Comparison of ENCODE assay signal across 9 cellular contexts in the genomic region with DNA sequence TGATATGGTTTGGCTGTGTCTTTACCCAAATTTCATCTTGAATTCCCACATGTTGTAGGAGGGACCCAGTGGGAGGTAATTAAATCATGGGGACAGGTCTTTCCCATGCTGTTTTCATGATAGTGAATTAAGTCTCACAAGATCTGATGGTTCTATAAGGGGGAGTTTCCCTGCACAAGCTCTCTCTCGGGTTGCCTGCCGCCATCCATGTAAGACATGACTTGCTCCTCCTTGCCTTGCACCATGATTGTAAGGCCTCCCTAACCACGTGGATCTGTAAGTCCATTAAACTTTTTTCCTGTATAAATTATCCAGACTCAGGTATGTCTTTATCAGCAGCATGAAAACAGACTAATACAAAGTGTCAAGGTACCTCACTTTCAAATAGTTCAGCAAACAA. TPM values are rescaled to one million over a fixed set of nuclear protein-coding genes. Genes with fewer than 3 reads are reported as not detected.
"Had no signal": no experiment of that assay in that cellular context is flagged by ENCODE, and none has a peak within 500 bp of the region (broad histone marks: within the 10 kb centered on the region; RNA-seq: fewer than 3 reads in every experiment).

No MANE protein-coding gene starts in this region.

RNA-seq across cellular contexts. Expression of a gene that starts 35.0 kb away (rescaled TPM):
- total RNA-seq: OCI-LY7, PC-3, PC-9, Peyer's patch, RPMI7951, SJCRH30, SJSA1, SK-MEL-5 had no signal
- polyA plus RNA-seq: SK-N-SH had no signal
